In the genomic region with DNA sequence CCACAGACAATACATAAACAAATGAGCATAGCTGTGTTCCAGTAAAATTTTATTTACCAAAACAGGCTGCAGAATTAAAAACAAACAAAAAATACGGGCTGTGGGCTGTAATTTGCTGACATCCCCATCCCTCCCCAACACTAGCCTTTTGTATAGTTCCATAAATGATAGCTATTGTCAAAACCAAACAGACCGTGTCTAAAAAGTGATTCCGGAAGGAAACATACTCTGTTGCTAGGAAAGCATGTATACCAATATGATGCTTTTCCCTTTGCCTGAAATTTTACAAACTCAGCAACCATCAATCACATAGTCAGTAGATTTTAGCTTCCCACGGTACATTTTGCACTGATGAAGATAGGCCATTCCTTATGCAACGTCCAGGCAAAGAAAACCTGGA, we compare ENCODE assay signal across 1 cellular context.
TF ChIP-seq lines count a peak whose summit lies in the region.

No MANE protein-coding gene starts in this region.

TF ChIP-seq in GM23338, 12 proteins besides CTCF, POLR2A, EP300 and RAD21 (continued from another document):
- TF ChIP-seq, protein P1, sequence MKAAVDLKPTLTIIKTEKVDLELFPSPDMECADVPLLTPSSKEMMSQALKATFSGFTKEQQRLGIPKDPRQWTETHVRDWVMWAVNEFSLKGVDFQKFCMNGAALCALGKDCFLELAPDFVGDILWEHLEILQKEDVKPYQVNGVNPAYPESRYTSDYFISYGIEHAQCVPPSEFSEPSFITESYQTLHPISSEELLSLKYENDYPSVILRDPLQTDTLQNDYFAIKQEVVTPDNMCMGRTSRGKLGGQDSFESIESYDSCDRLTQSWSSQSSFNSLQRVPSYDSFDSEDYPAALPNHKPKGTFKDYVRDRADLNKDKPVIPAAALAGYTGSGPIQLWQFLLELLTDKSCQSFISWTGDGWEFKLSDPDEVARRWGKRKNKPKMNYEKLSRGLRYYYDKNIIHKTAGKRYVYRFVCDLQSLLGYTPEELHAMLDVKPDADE (IDR thresholded peaks at IDR 0.05) = no peak
- TF ChIP-seq JUNB (IDR thresholded peaks at IDR 0.05; ENCODE audit: unreplicated experiment) (no peak), ZNF114 (CRISPR knock-in tag; IDR thresholded peaks at IDR 0.05) (no peak), NANOG (IDR thresholded peaks at IDR 0.05; ENCODE audit: borderline replicate concordance) (no peak), POLR2AphosphoS5 (IDR thresholded peaks at IDR 0.05; ENCODE audit: low read depth) (no peak), STAT1 (IDR thresholded peaks at IDR 0.05; ENCODE audit: unreplicated experiment) (no peak)
TF ChIP-seq in GM23338: peak in this region for 0.
